ENCODE assay signal across 1 cellular context in the genomic region with DNA sequence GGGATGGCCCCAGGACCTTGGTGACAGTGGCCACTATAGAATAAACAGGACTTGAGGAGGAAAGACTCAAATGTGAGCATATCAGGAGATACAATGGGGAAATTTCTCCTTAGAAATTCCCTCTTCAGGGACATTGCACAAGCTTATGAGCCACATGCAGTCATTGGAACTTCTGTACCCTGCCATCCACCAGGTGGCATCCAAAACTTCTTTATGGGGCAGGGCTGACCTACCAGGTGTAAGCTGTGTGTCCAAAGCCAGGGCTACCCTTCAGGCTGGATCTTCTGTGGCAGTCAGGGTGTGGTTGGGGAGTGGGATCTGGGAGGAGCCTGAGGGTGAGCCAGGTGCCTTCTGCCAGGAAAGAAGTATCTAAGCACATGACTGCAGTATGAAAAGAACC.
TF ChIP-seq lines count a peak whose summit lies in the region.

No MANE protein-coding gene starts in this region.

TF ChIP-seq in liver, 16 proteins besides CTCF, POLR2A, EP300 and RAD21 (continued from another document):
- TF ChIP-seq FOXA2 (IDR thresholded peaks at IDR 0.05): no peak
